Comparison of ENCODE assay signal across 8 cellular contexts in genomic region chr2:109794074-109794737, GRCh38. TPM values are rescaled to one million over a fixed set of nuclear protein-coding genes. Genes with fewer than 3 reads are reported as not detected.
DNase-seq lines count a peak whose midpoint lies in the region; ATAC-seq and TF ChIP-seq lines count a peak whose summit lies in the region.
"Not testable (repeated sequence)": the region's sequence is repeated elsewhere in the genome, so short reads cannot be mapped to it uniquely, and the experiment has no call there.

Gene RGPD5 (plus strand): TSS chr2:109794305. CDS start chr2:109794466, 161 bp downstream.

- H3K27ac Mint-ChIP-seq in CD4-positive, alpha-beta T cell; activated CD4-positive, alpha-beta memory T cell treated with anti-CD3 and anti-CD28 coated beads for 36 hours; endodermal cell: not testable (repeated sequence)

- H3K4me1 Mint-ChIP-seq in CD4-positive, alpha-beta T cell (ENCODE audit: low read depth); activated CD4-positive, alpha-beta memory T cell treated with anti-CD3 and anti-CD28 coated beads for 36 hours (ENCODE audit: low read depth); endodermal cell: not testable (repeated sequence)

- not testable (repeated sequence) for H3K9me3 Mint-ChIP-seq in CD4-positive, alpha-beta T cell; activated CD4-positive, alpha-beta memory T cell treated with anti-CD3 and anti-CD28 coated beads for 36 hours; endodermal cell

- H3K4me1 ChIP-seq in endodermal cell (ENCODE audit: control insufficient read depth, insufficient read depth, low read length); right lobe of liver: not testable (repeated sequence)

- not testable (repeated sequence) for H3K27me3 ChIP-seq in CD4-positive, alpha-beta T cell (ENCODE audit: control insufficient read depth, insufficient read depth, low read length); endodermal cell (ENCODE audit: control insufficient read depth, insufficient read depth, low read length, poor library complexity, severe bottlenecking); right lobe of liver

- CTCF ChIA-PET in CD4-positive, alpha-beta T cell (lab: Charles Lee); activated CD4-positive, alpha-beta memory T cell treated with anti-CD3 and anti-CD28 coated beads for 36 hours (lab: Charles Lee): not testable (repeated sequence)

- H3K4me3 Mint-ChIP-seq in CD4-positive, alpha-beta T cell; activated CD4-positive, alpha-beta memory T cell treated with anti-CD3 and anti-CD28 coated beads for 36 hours; endodermal cell: not testable (repeated sequence)

- not testable (repeated sequence) for H3K4me3 ChIP-seq in endodermal cell (ENCODE audit: low read length); right lobe of liver

- DNase-seq in CD4-positive, alpha-beta T cell: peak in 1 of 10 experiments; percentile 3
- DNase-seq in activated CD4-positive, alpha-beta memory T cell treated with anti-CD3 and anti-CD28 coated beads for 36 hours; endodermal cell; sciatic nerve (ENCODE audit: low spot score): not testable (repeated sequence)
- DNase-seq in right lobe of liver: peak in 1 of 3 donors; percentile 8

- H3K36me3 Mint-ChIP-seq in CD4-positive, alpha-beta T cell (ENCODE audit: low read depth); activated CD4-positive, alpha-beta memory T cell treated with anti-CD3 and anti-CD28 coated beads for 36 hours; endodermal cell (ENCODE audit: low read depth): not testable (repeated sequence)

- ATAC-seq in CD4-positive, alpha-beta T cell (ENCODE audit: poor library complexity): peak; percentile 99
- ATAC-seq in GM19438 (IDR thresholded peaks at IDR 0.05; ENCODE audit: low read depth, unreplicated experiment): peak; percentile 98
- ATAC-seq in HG02759 (IDR thresholded peaks at IDR 0.05; ENCODE audit: unreplicated experiment): peak; percentile 98
- peak; percentile 94 for ATAC-seq in HG03442 (IDR thresholded peaks at IDR 0.05; ENCODE audit: unreplicated experiment)
- ATAC-seq in right lobe of liver: peak; percentile 100
- ATAC-seq in sciatic nerve: peak; percentile 100

- not testable (repeated sequence) for H3K9ac ChIP-seq in endodermal cell (ENCODE audit: extremely low read depth, low read length, poor library complexity, severe bottlenecking)

- intact Hi-C loops in CD4-positive, alpha-beta T cell (cut with DNase I, micrococcal nuclease); activated CD4-positive, alpha-beta memory T cell treated with anti-CD3 and anti-CD28 coated beads for 36 hours (cut with micrococcal nuclease); right lobe of liver (cut with DNase I); sciatic nerve (cut with DNase I): not testable (repeated sequence)

- not testable (repeated sequence) for TF ChIP-seq POLR2A in right lobe of liver (IDR thresholded peaks at IDR 0.05)

- not testable (repeated sequence) for H3K27ac ChIP-seq in CD4-positive, alpha-beta T cell (ENCODE audit: low read depth, low read length); endodermal cell (ENCODE audit: low read depth, low read length); right lobe of liver

- WGBS in endodermal cell (ENCODE audit: insufficient coverage in 1 of 2, insufficient read length in 1 of 2), 2 experiments: no CpG with 5 or more reads among the region's 77 CpGs
- no CpG with 5 or more reads among the region's 77 CpGs for WGBS in right lobe of liver (ENCODE audit: insufficient coverage, low coverage, low lambda C conversion rate, missing lambda C conversion rate)

- POLR2A ChIA-PET in CD4-positive, alpha-beta T cell (lab: Charles Lee); activated CD4-positive, alpha-beta memory T cell treated with anti-CD3 and anti-CD28 coated beads for 36 hours (lab: Charles Lee): not testable (repeated sequence)

- not testable (repeated sequence) for H3K27me3 Mint-ChIP-seq in CD4-positive, alpha-beta T cell; activated CD4-positive, alpha-beta memory T cell treated with anti-CD3 and anti-CD28 coated beads for 36 hours; endodermal cell (ENCODE audit: insufficient read depth)

- TF ChIP-seq CTCF in CD4-positive, alpha-beta T cell (IDR thresholded peaks at IDR 0.05); endodermal cell (conservative IDR thresholded peaks at IDR 0.05); right lobe of liver (IDR thresholded peaks at IDR 0.05): not testable (repeated sequence)

- not testable (repeated sequence) for H3K36me3 ChIP-seq in endodermal cell (ENCODE audit: control insufficient read depth, insufficient read depth, low read length); right lobe of liver

- not testable (repeated sequence) for H3K9me3 ChIP-seq in CD4-positive, alpha-beta T cell (ENCODE audit: control insufficient read depth, low read length); endodermal cell (ENCODE audit: control insufficient read depth, low read length); right lobe of liver

RNA-seq across cellular contexts. Expression of gene RGPD5, which starts in this region (rescaled TPM):
- total RNA-seq in CD4-positive, alpha-beta T cell: 100 to 1,000 TPM; 283 to 291 TPM
- total RNA-seq in activated CD4-positive, alpha-beta memory T cell treated with anti-CD3 and anti-CD28 coated beads for 36 hours: 10 to 100 TPM; 35.1 to 38.6 TPM
- 100 to 1,000 TPM; 128 to 161 TPM for total RNA-seq in endodermal cell
- polyA plus RNA-seq in endodermal cell (2013, experiment 1 of 2): 40.5 TPM
- polyA plus RNA-seq in endodermal cell (2013, experiment 2 of 2): 39.8 TPM
- total RNA-seq in right lobe of liver: 10 to 100 TPM in 4 of 6 experiments, 1 to 10 TPM in 2; 7.1 to 25.9 (median 18.4) TPM
- total RNA-seq in sciatic nerve: 134 TPM
